In genomic region chr9:128191406-128192046, GRCh38 we compare ENCODE assay signal across 8 cellular contexts. TPM values are rescaled to one million over a fixed set of nuclear protein-coding genes. Genes with fewer than 3 reads are reported as not detected.
DNase-seq lines count a peak whose midpoint lies in the region; ATAC-seq and TF ChIP-seq lines count a peak whose summit lies in the region.

Gene CIZ1 (minus strand): TSS chr9:128191572. CDS start chr9:128190857, 715 bp downstream.

- no peak for TF ChIP-seq EP300 in gastroesophageal sphincter (IDR thresholded peaks at IDR 0.05)

- H3K36me3 ChIP-seq in HUES64 (ENCODE audit: insufficient read depth, low read length) (peaks cover 24% of the 10 kb centered on the region), SJSA1 (peaks cover 37% of the 10 kb centered on the region), gastroesophageal sphincter (peaks cover 0 to 35% of the 10 kb centered on the region in 2 donors), testis (ENCODE audit: low read depth, missing control alignments) (no peaks in the 10 kb centered on the region)

- DNase-seq in D341Med (ENCODE audit: low spot score) = peak; percentile 93
- peak; percentile 70 to 76 for DNase-seq in SJSA1 (ENCODE audit: low read depth in 1 of 2, low spot score in 2 of 2)
- peak; percentile 21 to 67 (median 40) for DNase-seq in activated naive CD4-positive, alpha-beta T cell (lab: John Stamatoyannopoulos, UW)
- no peak for DNase-seq in omental fat pad (ENCODE audit: low spot score)
- peak; percentile 81 for DNase-seq in testis

- ATAC-seq in GM19468 (IDR thresholded peaks at IDR 0.05; ENCODE audit: extremely low read depth, unreplicated experiment) = peak; percentile 64
- ATAC-seq in gastroesophageal sphincter = peak; percentile 91
- peak; percentile 94 for ATAC-seq in omental fat pad (ENCODE audit: low FRiP score)

- WGBS in HUES64 = under 1% methylated on average over 71 of the region's 71 CpGs
- WGBS in gastroesophageal sphincter (ENCODE audit: low coverage in 1 of 2), 2 donors = no CpG with 5 or more reads among the region's 71 CpGs
- WGBS in testis, 2 donors = 0 to 1% methylated on average over 11 to 20 of the region's 71 CpGs

- peak within 1 kb of the TSS; percentile 1; the same call in 1 of the 2 replicates for H3K27ac ChIP-seq in HUES64 (ENCODE audit: low read depth, low read length)
- H3K27ac ChIP-seq in SJSA1 = peak within 1 kb of the TSS; percentile 51
- peak within 1 kb of the TSS; percentile 63 to 95 (median 93) for H3K27ac ChIP-seq in gastroesophageal sphincter
- H3K27ac ChIP-seq in testis = peak within 1 kb of the TSS; percentile 84 to 86

- H3K9me3 ChIP-seq in HUES64 (ENCODE audit: insufficient read depth, low read depth, low read length) (no peaks in the 10 kb centered on the region), SJSA1 (replicated peaks) (no peaks in the 10 kb centered on the region), gastroesophageal sphincter (no peaks in the 10 kb centered on the region), testis (no peaks in the 10 kb centered on the region)

- TF ChIP-seq POLR2A in gastroesophageal sphincter (IDR thresholded peaks at IDR 0.05) (peak; percentile 74 to 77), testis (IDR thresholded peaks at IDR 0.05) (no peak)

- peak in 3 of 4 experiments; percentile 77 to 93 (median 81) for TF ChIP-seq CTCF in gastroesophageal sphincter (IDR thresholded peaks at IDR 0.05)
- peak in 2 of 3 donors; percentile 42 to 72 for TF ChIP-seq CTCF in omental fat pad (IDR thresholded peaks at IDR 0.05)
- peak; percentile 62 to 79 (median 76) for TF ChIP-seq CTCF in testis (IDR thresholded peaks at IDR 0.05)

- H3K27me3 ChIP-seq in HUES64 (ENCODE audit: insufficient read depth, low read length) = no peaks in the 10 kb centered on the region
- no peaks in the 10 kb centered on the region for H3K27me3 ChIP-seq in SJSA1 (replicated peaks)
- H3K27me3 ChIP-seq in gastroesophageal sphincter = no peaks in the 10 kb centered on the region
- H3K27me3 ChIP-seq in testis = no peaks in the 10 kb centered on the region

- H3K4me1 ChIP-seq in HUES64 (ENCODE audit: insufficient read depth, low read length) = no peaks in the 10 kb centered on the region
- peaks cover 21% of the 10 kb centered on the region for H3K4me1 ChIP-seq in SJSA1 (replicated peaks)
- peaks cover 0 to 29% (median 9%) of the 10 kb centered on the region in 3 donors for H3K4me1 ChIP-seq in gastroesophageal sphincter
- peaks cover 15% of the 10 kb centered on the region for H3K4me1 ChIP-seq in testis

- H3K9ac ChIP-seq in HUES64 (ENCODE audit: low read depth, low read length) = peak within 1 kb of the TSS; percentile 88

- H3K4me3 ChIP-seq in HUES64 (ENCODE audit: low read length) (peak within 1 kb of the TSS; percentile 91), SJSA1 (peak within 1 kb of the TSS; percentile 70), gastroesophageal sphincter (peak within 1 kb of the TSS; percentile 75 to 94), testis (peak within 1 kb of the TSS; percentile 83 to 90)

- intact Hi-C loops in testis (cut with DNase I; ENCODE audit: low total_unique reads) = no loop called here

RNA-seq across cellular contexts. Expression of gene CIZ1, which starts in this region (rescaled TPM):
- polyA plus RNA-seq in HUES64 (2013, experiment 1 of 2) = 63.2 TPM
- 73.5 TPM for polyA plus RNA-seq in HUES64 (2013, experiment 2 of 2)
- 38.2 and 38.8 TPM in 2 replicates for total RNA-seq in SJSA1 (2014; rRNA removed; shearing (Covaris generic))
- total RNA-seq in gastroesophageal sphincter (10 to 100 TPM; 41.7 to 83.9 (median 58.1) TPM), omental fat pad (10 to 100 TPM; 40.1 to 70.1 (median 52.5) TPM), testis (100 to 1,000 TPM; 114 to 115 TPM)
- polyA plus RNA-seq in testis (ENCODE audit: insufficient read depth, low read depth, low replicate concordance) = 159 TPM

Comparison
In these comparisons a context has a peak if more than half of its experiments do, and no peak if none do; other contexts are left out.
1. H3K27ac ChIP-seq: peak in every context shown above with its lines; median percentile 93 in gastroesophageal sphincter; 85 in testis; 51 in SJSA1; 1 in HUES64.